In the genomic region with DNA sequence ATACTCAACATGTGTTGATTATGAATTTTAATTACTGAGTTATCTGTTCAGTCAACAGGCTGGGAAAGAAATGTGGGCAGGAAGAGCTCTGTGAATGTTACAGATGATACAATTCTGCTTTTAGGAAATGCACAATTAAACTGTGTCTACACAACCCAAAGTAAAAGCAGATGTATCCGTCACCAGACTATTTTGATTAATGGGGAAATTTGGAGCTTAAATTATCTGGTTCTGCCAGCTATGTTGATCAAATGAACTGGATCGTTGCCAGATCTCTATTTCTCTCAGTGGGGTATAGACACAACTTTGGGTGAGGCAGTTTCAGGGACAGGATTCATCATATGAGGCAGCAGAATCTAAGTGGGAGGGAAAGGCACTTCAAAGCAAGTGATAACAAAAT, we compare ENCODE assay signal across 19 cellular contexts.
"Had no signal": no experiment of that assay in that cellular context is flagged by ENCODE, and none has a peak within 500 bp of the region (broad histone marks: within the 10 kb centered on the region; RNA-seq: fewer than 3 reads in every experiment).

No MANE protein-coding gene starts in this region.

- DNase-seq: dermis blood vessel endothelial cell; effector memory CD8-positive, alpha-beta T cell; erythroblast; esophagus squamous epithelium; foreskin melanocyte; glutamatergic neuron; heart right ventricle; left cardiac atrium; left lung; mesenchymal stem cell; mucosa of descending colon; naive B cell; pancreas; small intestine; stimulated activated CD4-positive, alpha-beta T cell treated with anti-CD3 and anti-CD28 coated beads, Interleukin-15, amount 100 ng/mL, for 24 hours; stimulated activated CD4-positive, alpha-beta T cell treated with anti-CD3 and anti-CD28 coated beads, Interleukin-2, amount 100 ng/mL, for 48 hours; stimulated activated naive B cell treated with anti-CD40 and anti-IgM and Interleukin-4, amounts not matched to agents 10 μg/mL and 1 μg/mL and 100 μg/mL, for 72 hours; upper lobe of left lung; uterus had no signal
